Comparison of ENCODE assay signal across 8 cellular contexts in genomic region chrX:120755066-120755846, GRCh38.
DNase-seq lines count a peak whose midpoint lies in the region; ATAC-seq and TF ChIP-seq lines count a peak whose summit lies in the region.

No MANE protein-coding gene starts in this region.

- intact Hi-C loops in upper lobe of right lung (cut with DNase I): no loop called here

- peak; percentile 67 for ATAC-seq in HG03135 (IDR thresholded peaks at IDR 0.05; ENCODE audit: unreplicated experiment)
- peak; percentile 69 for ATAC-seq in upper lobe of right lung
- ATAC-seq in HG03097 (IDR thresholded peaks at IDR 0.05; ENCODE audit: low FRiP score, unreplicated experiment): no peak

- H3K9me3 ChIP-seq in OCI-LY3 (ENCODE audit: insufficient read depth, low read length): peaks cover 17% of the 10 kb centered on the region; the same call in 1 of the 2 replicates
- no peaks in the 10 kb centered on the region for H3K9me3 ChIP-seq in upper lobe of right lung

- TF ChIP-seq CTCF in OCI-LY3 (IDR thresholded peaks at IDR 0.05; ENCODE audit: low read depth, low read length): no peak
- no peak for TF ChIP-seq CTCF in upper lobe of right lung (IDR thresholded peaks at IDR 0.05)

- peak overlapping the region; percentile 89 for H2AFZ ChIP-seq in OCI-LY3 (ENCODE audit: low read depth, low read length)

- peak in 4 of 6 experiments; percentile 10 to 51 (median 28) for DNase-seq in stimulated activated naive CD4-positive, alpha-beta T cell (lab: John Stamatoyannopoulos, UW)
- no peak for DNase-seq in stimulated activated naive CD4-positive, alpha-beta T cell treated with Interleukin-2 at 50 U/mL for 16 hours (lab: John Stamatoyannopoulos, UW)
- DNase-seq in upper lobe of right lung: no peak
- DNase-seq in T-helper 2 cell: no peak
- no peak for DNase-seq in stimulated activated CD4-positive, alpha-beta T cell treated with anti-CD3 and anti-CD28 coated beads, Interleukin-2, amount 100 ng/mL, for 24 hours

- H3K9ac ChIP-seq in OCI-LY3 (ENCODE audit: low read length): peak overlapping the region; percentile 36; the same call in 1 of the 2 replicates

- peak overlapping the region; percentile 57 for H3K27ac ChIP-seq in OCI-LY3 (ENCODE audit: low read length)
- no peak overlapping the region for H3K27ac ChIP-seq in upper lobe of right lung

- no peaks in the 10 kb centered on the region for H4K20me1 ChIP-seq in OCI-LY3 (ENCODE audit: insufficient read depth, low read length)

- H3K4me1 ChIP-seq in OCI-LY3 (ENCODE audit: low read length) (peaks cover 42% of the 10 kb centered on the region), upper lobe of right lung (no peaks in the 10 kb centered on the region)

- H3K36me3 ChIP-seq in OCI-LY3 (replicated peaks; ENCODE audit: low read depth, low read length): no peaks in the 10 kb centered on the region
- no peaks in the 10 kb centered on the region for H3K36me3 ChIP-seq in upper lobe of right lung

- no peaks in the 10 kb centered on the region for H3K79me2 ChIP-seq in OCI-LY3 (ENCODE audit: low read length)

- no peaks in the 10 kb centered on the region for H3K27me3 ChIP-seq in OCI-LY3 (ENCODE audit: low read depth, low read length)
- H3K27me3 ChIP-seq in upper lobe of right lung: no peaks in the 10 kb centered on the region

- no peak overlapping the region for H3K4me3 ChIP-seq in OCI-LY3 (ENCODE audit: low read length)
- no peak overlapping the region for H3K4me3 ChIP-seq in upper lobe of right lung

- peak overlapping the region; percentile 46 for H3K4me2 ChIP-seq in OCI-LY3 (ENCODE audit: low read length)

Comparison
In these comparisons a context has a peak if more than half of its experiments do, and no peak if none do; other contexts are left out.
1. DNase-seq: peak in stimulated activated naive CD4-positive, alpha-beta T cell (4 of 6); none in stimulated activated naive CD4-positive, alpha-beta T cell treated with Interleukin-2 at 50 U/mL for 16 hours (single experiment), upper lobe of right lung (single experiment), T-helper 2 cell (0 of 5) and stimulated activated CD4-positive, alpha-beta T cell treated with anti-CD3 and anti-CD28 coated beads, Interleukin-2, amount 100 ng/mL, for 24 hours (0 of 2).